In the genomic region with DNA sequence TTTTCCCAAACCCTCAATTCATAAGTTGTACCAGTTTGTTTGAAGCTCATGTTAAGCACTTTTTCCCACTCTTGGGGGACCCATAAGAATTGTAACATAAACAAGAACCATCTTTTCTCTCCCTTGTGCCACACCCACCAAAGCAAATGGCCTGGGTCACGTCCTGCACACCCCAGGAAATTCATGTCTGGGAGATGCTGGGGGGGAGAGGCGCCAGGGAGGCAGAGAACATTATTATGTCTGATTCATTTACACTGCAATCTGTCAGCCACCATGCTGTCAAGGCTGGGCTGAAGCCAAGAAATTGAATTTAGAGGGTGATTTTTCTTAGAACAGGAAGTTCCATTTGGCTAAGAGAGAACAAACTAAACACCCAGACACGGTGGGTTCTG, we compare ENCODE assay signal across 10 cellular contexts. TPM values are rescaled to one million over a fixed set of nuclear protein-coding genes. Genes with fewer than 3 reads are reported as not detected.
DNase-seq lines count a peak whose midpoint lies in the region; ATAC-seq and TF ChIP-seq lines count a peak whose summit lies in the region.
"Had no signal": no experiment of that assay in that cellular context is flagged by ENCODE, and none has a peak within 500 bp of the region (broad histone marks: within the 10 kb centered on the region; RNA-seq: fewer than 3 reads in every experiment).

No MANE protein-coding gene starts in this region.

- peaks cover 9% of the 10 kb centered on the region for H3F3A ChIP-seq in smooth muscle cell (ENCODE audit: low read depth)

- H3K27me3 ChIP-seq in smooth muscle cell (ENCODE audit: low read depth), result no peaks in the 10 kb centered on the region
- H3K27me3 ChIP-seq in H7 (ENCODE audit: control insufficient read depth, insufficient read depth, low read length), result no peaks in the 10 kb centered on the region

- H3K27ac ChIP-seq in HEK293 (ENCODE audit: extremely low read depth, low read depth, low read length), result no peak overlapping the region
- H3K27ac ChIP-seq in smooth muscle cell (ENCODE audit: low read depth), result peak overlapping the region; percentile 69

- whole genome bisulfite sequencing in smooth muscle cell (ENCODE audit: low lambda C conversion rate), result 25% methylated on average over 3 of the region's 3 CpGs

- POLR2A ChIA-PET in HEK293 (lab: Yijun Ruan, JAX), result no interaction called here

- intact Hi-C loops in Right ventricle myocardium superior (cut with DNase I), result loop anchor here (2.0 to 5.0 kb wide), 3 partner anchors 83 to 259 kb away; no protein-coding TSS in a partner anchor

- H3K4me3 ChIP-seq in HEK293 (ENCODE audit: low read depth, low read length) (no peak overlapping the region), smooth muscle cell (no peak overlapping the region), H7 (ENCODE audit: insufficient read depth, low read depth, low read length) (no peak overlapping the region)
- H3K4me3 ChIP-seq: mucosa of descending colon had no signal

- H2AFZ ChIP-seq in smooth muscle cell (ENCODE audit: low read depth), result no peak overlapping the region

- no peaks in the 10 kb centered on the region for H3K9me3 ChIP-seq in HEK293 (ENCODE audit: control insufficient read depth, insufficient read depth, low read depth, low read length)
- H3K9me3 ChIP-seq in smooth muscle cell (replicated peaks; ENCODE audit: low read depth), result no peaks in the 10 kb centered on the region
- H3K9me3 ChIP-seq: mucosa of descending colon had no signal

- peaks cover 9% of the 10 kb centered on the region for H3K79me2 ChIP-seq in smooth muscle cell (ENCODE audit: low read depth)

- H4K20me1 ChIP-seq in smooth muscle cell (ENCODE audit: low read depth), result no peaks in the 10 kb centered on the region

- no peaks in the 10 kb centered on the region for H3K4me1 ChIP-seq in HEK293 (ENCODE audit: control insufficient read depth, insufficient read depth, low read length)
- no peaks in the 10 kb centered on the region for H3K4me1 ChIP-seq in smooth muscle cell (ENCODE audit: low read depth)

- peak overlapping the region; percentile 54 for H3K4me2 ChIP-seq in smooth muscle cell

- TF ChIP-seq CTCF in HEK293 (tag by site-specific recombination; IDR thresholded peaks at IDR 0.05) (no peak), smooth muscle cell (IDR thresholded peaks at IDR 0.05; ENCODE audit: borderline replicate concordance, insufficient read depth, poor library complexity, severe bottlenecking) (no peak)

- no peak overlapping the region for H3K9ac ChIP-seq in smooth muscle cell (ENCODE audit: low read depth)

- DNase-seq in Right ventricle myocardium superior (peak; percentile 56), smooth muscle cell (lab: John Stamatoyannopoulos, UW; ENCODE audit: unreplicated experiment) (no peak), H7 (no peak)
- no peak for DNase-seq in activated CD4-positive, alpha-beta T cell treated with anti-CD3 and anti-CD28 coated beads, Interleukin-2, amount 50 U/mL, for 1 hour
- DNase-seq: activated T-cell treated with anti-CD3 and anti-CD28 coated beads, Interleukin-2, amount 50 U/mL, for 24 hours had no signal

- CTCF ChIA-PET in HEK293 (lab: Yijun Ruan, JAX), result interaction anchor here (0.5 to 18.0 kb wide), 18 partner anchors 13 to 310 kb away, joined by 3 to 593 read pairs (median 6); no protein-coding TSS in a partner anchor

- peak; percentile 57 for ATAC-seq in SK-N-SH treated with all-trans-retinoic acid at 6 μM for 48 hours
- peak; percentile 26 for ATAC-seq in Right ventricle myocardium superior (ENCODE audit: poor library complexity)
- ATAC-seq in GM21723 (IDR thresholded peaks at IDR 0.05; ENCODE audit: unreplicated experiment), result no peak
- no peak for ATAC-seq in HG02938 (IDR thresholded peaks at IDR 0.05; ENCODE audit: unreplicated experiment)

- H3K36me3 ChIP-seq in HEK293 (ENCODE audit: control insufficient read depth in 2 of 2, insufficient read depth in 1 of 2, low read length in 2 of 2) (peaks cover 0 to 61% of the 10 kb centered on the region in 2 experiments; a peak in 1 of 3 replicates), smooth muscle cell (ENCODE audit: low read depth) (peaks cover 17% of the 10 kb centered on the region), H7 (replicated peaks; ENCODE audit: control insufficient read depth, insufficient read depth, low read length) (peaks cover 2% of the 10 kb centered on the region; the same call in 1 of the 2 replicates)

TF ChIP-seq in HEK293, 187 proteins besides CTCF, POLR2A, EP300 and RAD21:
- TF ChIP-seq, protein P1, sequence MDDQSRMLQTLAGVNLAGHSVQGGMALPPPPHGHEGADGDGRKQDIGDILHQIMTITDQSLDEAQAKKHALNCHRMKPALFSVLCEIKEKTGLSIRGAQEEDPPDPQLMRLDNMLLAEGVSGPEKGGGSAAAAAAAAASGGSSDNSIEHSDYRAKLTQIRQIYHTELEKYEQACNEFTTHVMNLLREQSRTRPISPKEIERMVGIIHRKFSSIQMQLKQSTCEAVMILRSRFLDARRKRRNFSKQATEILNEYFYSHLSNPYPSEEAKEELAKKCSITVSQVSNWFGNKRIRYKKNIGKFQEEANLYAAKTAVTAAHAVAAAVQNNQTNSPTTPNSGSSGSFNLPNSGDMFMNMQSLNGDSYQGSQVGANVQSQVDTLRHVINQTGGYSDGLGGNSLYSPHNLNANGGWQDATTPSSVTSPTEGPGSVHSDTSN (CRISPR knock-in tag; IDR thresholded peaks at IDR 0.05), result no peak
- TF ChIP-seq ZIC2 (tag by site-specific recombination; IDR thresholded peaks at IDR 0.05), result 0 out of 2 replicates have a peak, but pooled peaks have one; percentile 43

TF ChIP-seq in SK-N-SH treated with all-trans-retinoic acid at 6 μM for 48 hours, 23 proteins besides CTCF, POLR2A, EP300 and RAD21:
- TF ChIP-seq, protein P2, sequence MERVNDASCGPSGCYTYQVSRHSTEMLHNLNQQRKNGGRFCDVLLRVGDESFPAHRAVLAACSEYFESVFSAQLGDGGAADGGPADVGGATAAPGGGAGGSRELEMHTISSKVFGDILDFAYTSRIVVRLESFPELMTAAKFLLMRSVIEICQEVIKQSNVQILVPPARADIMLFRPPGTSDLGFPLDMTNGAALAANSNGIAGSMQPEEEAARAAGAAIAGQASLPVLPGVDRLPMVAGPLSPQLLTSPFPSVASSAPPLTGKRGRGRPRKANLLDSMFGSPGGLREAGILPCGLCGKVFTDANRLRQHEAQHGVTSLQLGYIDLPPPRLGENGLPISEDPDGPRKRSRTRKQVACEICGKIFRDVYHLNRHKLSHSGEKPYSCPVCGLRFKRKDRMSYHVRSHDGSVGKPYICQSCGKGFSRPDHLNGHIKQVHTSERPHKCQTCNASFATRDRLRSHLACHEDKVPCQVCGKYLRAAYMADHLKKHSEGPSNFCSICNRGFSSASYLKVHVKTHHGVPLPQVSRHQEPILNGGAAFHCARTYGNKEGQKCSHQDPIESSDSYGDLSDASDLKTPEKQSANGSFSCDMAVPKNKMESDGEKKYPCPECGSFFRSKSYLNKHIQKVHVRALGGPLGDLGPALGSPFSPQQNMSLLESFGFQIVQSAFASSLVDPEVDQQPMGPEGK (CRISPR knock-in tag; IDR thresholded peaks at IDR 0.05; ENCODE audit: borderline replicate concordance), result peak; percentile 77
- TF ChIP-seq OSR1 (CRISPR knock-in tag; IDR thresholded peaks at IDR 0.05) (peak; percentile 89; the same call in 1 of the 2 replicates), CSDC2 (CRISPR knock-in tag; IDR thresholded peaks at IDR 0.05) (no peak), ZNF565 (CRISPR knock-in tag; conservative IDR thresholded peaks at IDR 0.05; ENCODE audit: low read depth) (no peak), ZNF8 (CRISPR knock-in tag; IDR thresholded peaks at IDR 0.05) (no peak), ZC3H10 (CRISPR knock-in tag; IDR thresholded peaks at IDR 0.05) (peak; percentile 64; the same call in 1 of the 2 replicates), ARNTL (CRISPR knock-in tag; IDR thresholded peaks at IDR 0.05; ENCODE audit: borderline replicate concordance, low read depth) (no peak), GLIS3 (CRISPR knock-in tag; IDR thresholded peaks at IDR 0.05) (no peak), PPARA (CRISPR knock-in tag; IDR thresholded peaks at IDR 0.05; ENCODE audit: borderline replicate concordance) (no peak)
TF ChIP-seq in SK-N-SH treated with all-trans-retinoic acid at 6 μM for 48 hours: peak in this region for 3.

RNA-seq across cellular contexts. Expression of gene IPO9, which starts 37.2 kb away (rescaled TPM):
- total RNA-seq in Right ventricle myocardium superior, result 17.2 TPM
- total RNA-seq in smooth muscle cell, result 24.9 and 25.4 TPM in 2 replicates
- polyA plus RNA-seq in smooth muscle cell, result 43.6 and 53.5 TPM in 2 replicates
- total RNA-seq in H7 (2014; rRNA removed; shearing (Covaris generic)), result 55.8 and 57.6 TPM in 2 replicates

Comparison
In these comparisons a context has a peak if more than half of its experiments do, and no peak if none do; other contexts are left out.
1. ATAC-seq: peak in SK-N-SH treated with all-trans-retinoic acid at 6 μM for 48 hours (single experiment) and Right ventricle myocardium superior (single experiment); none in GM21723 (single experiment) and HG02938 (single experiment).